ENCODE assay signal across 8 cellular contexts in the genomic region with DNA sequence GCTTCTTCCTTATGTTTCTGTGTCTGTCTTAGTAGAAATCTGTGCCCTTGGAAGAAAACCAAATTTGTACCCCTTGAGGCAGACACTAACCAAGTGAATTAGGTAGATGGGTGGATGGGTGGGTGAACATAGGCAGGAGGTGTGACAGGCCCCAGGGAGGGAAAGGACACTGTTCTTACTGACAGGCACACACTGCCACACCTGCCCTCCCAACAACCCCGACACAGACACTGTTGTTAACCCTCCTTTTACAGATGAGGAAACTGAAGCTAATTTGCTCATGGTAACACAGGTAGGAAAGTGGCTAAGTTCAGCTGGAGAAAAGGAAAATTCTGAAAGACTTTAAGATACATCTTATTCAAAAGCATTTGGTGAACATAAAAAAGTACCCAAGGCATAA.
A peak's percentile ranks its signal among the peaks of the same experiment; 100 is the strongest.
DNase-seq lines count a peak whose midpoint lies in the region; ATAC-seq and TF ChIP-seq lines count a peak whose summit lies in the region.
"Not testable (repeated sequence)": the region's sequence is repeated elsewhere in the genome, so short reads cannot be mapped to it uniquely, and the experiment has no call there.

No MANE protein-coding gene starts in this region.

- H3K27ac Mint-ChIP-seq in Caco-2 (ENCODE audit: unreplicated experiment), result peak overlapping the region; percentile 15
- peak overlapping the region; percentile 84 for H3K27ac Mint-ChIP-seq in T-helper 1 cell treated with Interleukin-12 subunit alpha and Interleukin-12 subunit beta and Interleukin-4 antibody, amounts not matched to agents 30 μg/mL and 1 μg/mL, for 36 hours
- H3K27ac Mint-ChIP-seq in activated T-cell treated with anti-CD3 and anti-CD28 coated beads, Interleukin-2, amount 50 U/mL, for 72 hours, result peak overlapping the region; percentile 38

- H3K4me1 Mint-ChIP-seq in Caco-2 (ENCODE audit: low read depth, unreplicated experiment), result not testable (repeated sequence)
- peaks cover 39% of the 10 kb centered on the region for H3K4me1 Mint-ChIP-seq in T-helper 1 cell treated with Interleukin-12 subunit alpha and Interleukin-12 subunit beta and Interleukin-4 antibody, amounts not matched to agents 30 μg/mL and 1 μg/mL, for 36 hours (ENCODE audit: low read depth)
- H3K4me1 Mint-ChIP-seq in activated T-cell treated with anti-CD3 and anti-CD28 coated beads, Interleukin-2, amount 50 U/mL, for 72 hours (ENCODE audit: low read depth), result peaks cover 12% of the 10 kb centered on the region

- not testable (repeated sequence) for H3K27me3 Mint-ChIP-seq in Caco-2 (ENCODE audit: insufficient read depth, unreplicated experiment); T-helper 1 cell treated with Interleukin-12 subunit alpha and Interleukin-12 subunit beta and Interleukin-4 antibody, amounts not matched to agents 30 μg/mL and 1 μg/mL, for 36 hours (ENCODE audit: low read depth); activated T-cell treated with anti-CD3 and anti-CD28 coated beads, Interleukin-2, amount 50 U/mL, for 72 hours (ENCODE audit: low read depth)

- 56 to 60% methylated on average over 1 of the region's 1 CpG for WGBS in esophagus, 2 donors

- not testable (repeated sequence) for H3K4me3 ChIP-seq in Caco-2 (ENCODE audit: low read depth, low read length); colonic mucosa; esophagus (ENCODE audit: low read depth in 1 of 2, low read length in 2 of 2); left lung; upper lobe of right lung
- peak overlapping the region in 1 of 2 experiments; percentile 43 for H3K4me3 ChIP-seq in neutrophil (ENCODE audit: low read depth in 1 of 2, low read length in 1 of 2)

- H3K27ac ChIP-seq in colonic mucosa (peak overlapping the region; percentile 82), esophagus (ENCODE audit: low read depth in 2 of 2, low read length in 1 of 2) (peak overlapping the region; percentile 67 to 74), left lung (peak overlapping the region; percentile 79 to 85), neutrophil (peak overlapping the region; percentile 87), upper lobe of right lung (peak overlapping the region; percentile 73)

- H3K9ac ChIP-seq in colonic mucosa (ENCODE audit: low read depth in 2 of 2, low read length in 2 of 2), result not testable (repeated sequence)

- not testable (repeated sequence) for H3K9me3 ChIP-seq in Caco-2; colonic mucosa; esophagus (ENCODE audit: control insufficient read depth in 2 of 2, insufficient read depth in 1 of 2, low read depth in 1 of 2, low read length in 1 of 2); left lung; neutrophil; upper lobe of right lung

- H3K4me3 Mint-ChIP-seq in Caco-2 (ENCODE audit: unreplicated experiment); activated T-cell treated with anti-CD3 and anti-CD28 coated beads, Interleukin-2, amount 50 U/mL, for 72 hours: not testable (repeated sequence)
- H3K4me3 Mint-ChIP-seq in T-helper 1 cell treated with Interleukin-12 subunit alpha and Interleukin-12 subunit beta and Interleukin-4 antibody, amounts not matched to agents 30 μg/mL and 1 μg/mL, for 36 hours, result peak overlapping the region; percentile 1

- CTCF ChIA-PET in Caco-2 (lab: Charles Lee), result not testable (repeated sequence)

- peaks cover 13% of the 10 kb centered on the region for H3K36me3 Mint-ChIP-seq in Caco-2 (ENCODE audit: insufficient read depth, unreplicated experiment)
- peaks cover 28% of the 10 kb centered on the region for H3K36me3 Mint-ChIP-seq in T-helper 1 cell treated with Interleukin-12 subunit alpha and Interleukin-12 subunit beta and Interleukin-4 antibody, amounts not matched to agents 30 μg/mL and 1 μg/mL, for 36 hours (ENCODE audit: low read depth)
- not testable (repeated sequence) for H3K36me3 Mint-ChIP-seq in activated T-cell treated with anti-CD3 and anti-CD28 coated beads, Interleukin-2, amount 50 U/mL, for 72 hours (ENCODE audit: insufficient read depth in 2 of 2)

- H3K36me3 ChIP-seq in Caco-2 (ENCODE audit: control insufficient read depth, insufficient read depth, low read length); colonic mucosa; upper lobe of right lung: not testable (repeated sequence)
- peaks cover 7 to 16% of the 10 kb centered on the region in 2 donors for H3K36me3 ChIP-seq in esophagus (ENCODE audit: control insufficient read depth in 2 of 2, insufficient read depth in 2 of 2, low read length in 1 of 2)
- peaks cover 0 to 38% of the 10 kb centered on the region in 2 donors for H3K36me3 ChIP-seq in left lung
- H3K36me3 ChIP-seq in neutrophil, result peaks cover 53% of the 10 kb centered on the region

- H3K4me1 ChIP-seq in Caco-2; colonic mucosa; esophagus (ENCODE audit: control insufficient read depth in 2 of 2, insufficient read depth in 2 of 2, low read length in 1 of 2): not testable (repeated sequence)
- H3K4me1 ChIP-seq in left lung, result peaks cover 0 to 37% of the 10 kb centered on the region in 2 donors
- H3K4me1 ChIP-seq in neutrophil (ENCODE audit: control insufficient read depth in 1 of 2, insufficient read depth in 1 of 2, low read depth in 1 of 2, low read length in 1 of 2), result peaks cover 50 to 52% of the 10 kb centered on the region in 2 experiments
- peaks cover 16% of the 10 kb centered on the region for H3K4me1 ChIP-seq in upper lobe of right lung

- DNase-seq in Caco-2; activated T-cell treated with anti-CD3 and anti-CD28 coated beads, Interleukin-2, amount 50 U/mL, for 72 hours; colonic mucosa; left lung: not testable (repeated sequence)
- DNase-seq in upper lobe of right lung, result peak; percentile 0

- not testable (repeated sequence) for H3K9me3 Mint-ChIP-seq in Caco-2 (ENCODE audit: unreplicated experiment); T-helper 1 cell treated with Interleukin-12 subunit alpha and Interleukin-12 subunit beta and Interleukin-4 antibody, amounts not matched to agents 30 μg/mL and 1 μg/mL, for 36 hours; activated T-cell treated with anti-CD3 and anti-CD28 coated beads, Interleukin-2, amount 50 U/mL, for 72 hours

- intact Hi-C loops in Caco-2 (cut with micrococcal nuclease; ENCODE audit: unreplicated experiment); colonic mucosa (cut with DNase I); left lung (cut with DNase I); upper lobe of right lung (cut with DNase I): not testable (repeated sequence)

- ATAC-seq in activated T-cell treated with anti-CD3 and anti-CD28 coated beads, Interleukin-2, amount 50 U/mL, for 72 hours (replicated peaks in 1 of 2); upper lobe of right lung: not testable (repeated sequence)
- ATAC-seq in left lung, result peak; percentile 1

- H3K27me3 ChIP-seq in Caco-2 (replicated peaks; ENCODE audit: control insufficient read depth, insufficient read depth, low read length); colonic mucosa; esophagus (ENCODE audit: control insufficient read depth in 1 of 2, insufficient read depth in 2 of 2, low read length in 2 of 2); left lung; neutrophil; upper lobe of right lung: not testable (repeated sequence)

- TF ChIP-seq CTCF in Caco-2 (IDR thresholded peaks at IDR 0.05; ENCODE audit: insufficient read depth in 1 of 2, low read depth in 1 of 2, low read length in 1 of 2, severe bottlenecking in 1 of 2, unreplicated experiment in 1 of 2); colonic mucosa (IDR thresholded peaks at IDR 0.05); left lung (IDR thresholded peaks at IDR 0.05); neutrophil (IDR thresholded peaks at IDR 0.05); upper lobe of right lung (IDR thresholded peaks at IDR 0.05): not testable (repeated sequence)

- POLR2A ChIA-PET in Caco-2 (lab: Charles Lee), result not testable (repeated sequence)

- not testable (repeated sequence) for BruUV-seq in Caco-2 (replicated peaks; lab: Mats Ljungman, UMichigan)

Comparison
In these comparisons a context has a peak if more than half of its experiments do, and no peak if none do; other contexts are left out.
1. H3K27ac Mint-ChIP-seq: peak in every context shown above with its lines; median percentile 84 in T-helper 1 cell treated with Interleukin-12 subunit alpha and Interleukin-12 subunit beta and Interleukin-4 antibody, amounts not matched to agents 30 μg/mL and 1 μg/mL, for 36 hours; 38 in activated T-cell treated with anti-CD3 and anti-CD28 coated beads, Interleukin-2, amount 50 U/mL, for 72 hours; 15 in Caco-2.